Comparison of ENCODE assay signal across 9 cellular contexts in the genomic region with DNA sequence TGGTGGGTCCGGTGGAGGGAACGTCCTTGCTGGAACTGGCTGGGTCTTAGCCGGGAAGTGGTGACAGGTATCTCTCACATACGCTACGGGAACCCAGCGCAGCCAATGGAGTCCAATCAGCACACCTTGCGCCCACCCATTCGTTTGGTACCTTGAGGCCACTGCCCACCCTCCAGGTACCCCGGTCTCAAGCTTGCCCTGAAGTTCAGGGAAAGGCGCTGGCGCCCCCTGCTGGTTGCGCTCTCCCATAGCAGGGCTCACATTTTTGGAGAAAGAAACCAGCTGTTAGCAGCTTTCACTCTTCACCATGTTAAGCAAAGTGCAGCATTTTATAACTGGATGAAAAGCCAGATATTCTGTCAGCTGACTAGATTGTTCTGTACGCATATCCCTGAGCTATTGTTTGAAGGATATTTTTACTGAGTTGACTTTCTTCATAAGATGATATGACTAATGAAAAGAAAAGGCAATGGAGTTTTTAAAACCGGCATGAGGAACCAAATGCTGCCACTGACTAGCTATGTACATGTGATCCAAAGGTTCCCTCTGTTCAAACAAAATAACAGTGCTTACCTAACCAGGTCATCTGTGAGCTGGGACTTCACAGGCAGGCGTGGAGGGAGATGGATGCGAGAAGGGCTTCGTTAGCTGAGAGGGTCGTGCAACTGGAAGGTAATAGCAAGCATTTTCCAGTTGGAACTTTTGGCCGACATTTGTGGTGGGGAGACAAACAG. TPM values are rescaled to one million over a fixed set of nuclear protein-coding genes. Genes with fewer than 3 reads are reported as not detected.
A peak's percentile ranks its signal among the peaks of the same experiment; 100 is the strongest.
DNase-seq lines count a peak whose midpoint lies in the region; FAIRE-seq and TF ChIP-seq lines count a peak whose summit lies in the region.
"Had no signal": no experiment of that assay in that cellular context is flagged by ENCODE, and none has a peak within 500 bp of the region (broad histone marks: within the 10 kb centered on the region; RNA-seq: fewer than 3 reads in every experiment).

No MANE protein-coding gene starts in this region.

- H3K4me2 ChIP-seq in KMS-11 (no peak overlapping the region), neural progenitor cell (no peak overlapping the region)

- H3K36me3 ChIP-seq in KMS-11 (ENCODE audit: insufficient read depth) (no peaks in the 10 kb centered on the region), bronchial epithelial cell (ENCODE audit: control insufficient read depth, insufficient read depth, low read length) (no peaks in the 10 kb centered on the region), neural progenitor cell (no peaks in the 10 kb centered on the region)

- H3K27me3 ChIP-seq in KMS-11 (ENCODE audit: insufficient read depth, low read depth) (no peaks in the 10 kb centered on the region), bronchial epithelial cell (ENCODE audit: control insufficient read depth, insufficient read depth, low read length) (no peaks in the 10 kb centered on the region), neural progenitor cell (no peaks in the 10 kb centered on the region)

- H3K4me3 Mint-ChIP-seq in neural progenitor cell = no peak overlapping the region
- H3K4me3 Mint-ChIP-seq: activated naive CD4-positive, alpha-beta T cell treated with anti-CD3 and anti-CD28 coated beads, Interleukin-2, amount 50 U/mL, for 24 hours had no signal

- H3K9me3 Mint-ChIP-seq in neural progenitor cell = no peaks in the 10 kb centered on the region
- H3K9me3 Mint-ChIP-seq: activated naive CD4-positive, alpha-beta T cell treated with anti-CD3 and anti-CD28 coated beads, Interleukin-2, amount 50 U/mL, for 24 hours had no signal

- no peak overlapping the region for H3K27ac ChIP-seq in KMS-11
- no peak overlapping the region for H3K27ac ChIP-seq in neural progenitor cell

- no peaks in the 10 kb centered on the region for H3F3A ChIP-seq in neural progenitor cell (ENCODE audit: low read depth)

- peak; percentile 32 for FAIRE-seq in bronchial epithelial cell (lab: Jason Lieb, UNC)

- no peak overlapping the region for H2AFZ ChIP-seq in KMS-11 (ENCODE audit: low read depth)
- H2AFZ ChIP-seq in neural progenitor cell (replicated peaks) = no peak overlapping the region

- H3K9me3 ChIP-seq in neural progenitor cell (ENCODE audit: low read depth) = no peaks in the 10 kb centered on the region

- H4K20me1 ChIP-seq in KMS-11 (ENCODE audit: insufficient read depth) = no peaks in the 10 kb centered on the region
- H4K20me1 ChIP-seq in neural progenitor cell (ENCODE audit: low read depth) = no peaks in the 10 kb centered on the region

- H3K27me3 Mint-ChIP-seq in neural progenitor cell (ENCODE audit: insufficient read depth, low read depth) = peaks cover 9% of the 10 kb centered on the region

- H3K79me2 ChIP-seq in KMS-11 (ENCODE audit: insufficient read depth, low read depth) = no peaks in the 10 kb centered on the region
- no peaks in the 10 kb centered on the region for H3K79me2 ChIP-seq in neural progenitor cell (ENCODE audit: low read depth)

- peak; percentile 82 for DNase-seq in activated CD8-positive, alpha-beta memory T cell treated with anti-CD3 and anti-CD28 coated beads, Interleukin-2, amount 50 U/mL, for 48 hours
- no peak for DNase-seq in activated CD8-positive, alpha-beta memory T cell treated with anti-CD3 and anti-CD28 coated beads, Interleukin-2, amount 50 U/mL, for 4 hours
- DNase-seq in bronchial epithelial cell (ENCODE audit: low read depth) = no peak
- peak; percentile 80 for DNase-seq in neural progenitor cell (ENCODE audit: low spot score)
- no peak for DNase-seq in activated CD4-positive, CD25-positive, alpha-beta regulatory T cell treated with anti-CD3 and anti-CD28 coated beads, Interleukin-2, amount 50 U/mL, for 72 hours
- no peak for DNase-seq in NCI-H2196 treated with DMSO at 0.1 percent for 48 hours (lab: John Stamatoyannopoulos, UW; ENCODE audit: unreplicated experiment)
- DNase-seq in DMS79 (lab: John Stamatoyannopoulos, UW) = no peak

- no peaks in the 10 kb centered on the region for H3K4me1 Mint-ChIP-seq in neural progenitor cell
- H3K4me1 Mint-ChIP-seq: activated naive CD4-positive, alpha-beta T cell treated with anti-CD3 and anti-CD28 coated beads, Interleukin-2, amount 50 U/mL, for 24 hours had no signal

- no peaks in the 10 kb centered on the region for H3K36me3 Mint-ChIP-seq in neural progenitor cell
- H3K36me3 Mint-ChIP-seq: activated naive CD4-positive, alpha-beta T cell treated with anti-CD3 and anti-CD28 coated beads, Interleukin-2, amount 50 U/mL, for 24 hours had no signal

- TF ChIP-seq CTCF in KMS-11 (conservative IDR thresholded peaks at IDR 0.05; ENCODE audit: low read depth, low read length) = peak; percentile 56
- TF ChIP-seq CTCF in bronchial epithelial cell (IDR thresholded peaks at IDR 0.05; ENCODE audit: insufficient read depth, low read length, severe bottlenecking) = peak; percentile 81
- peak; percentile 94 for TF ChIP-seq CTCF in neural progenitor cell (IDR thresholded peaks at IDR 0.05)

- H3K4me3 ChIP-seq in KMS-11 (IDR thresholded peaks at IDR 0.05; ENCODE audit: insufficient read depth, low read depth, low read length) = no peak overlapping the region
- no peak overlapping the region for H3K4me3 ChIP-seq in bronchial epithelial cell (ENCODE audit: low read depth, low read length)
- no peak overlapping the region for H3K4me3 ChIP-seq in neural progenitor cell

- H3K27ac Mint-ChIP-seq in neural progenitor cell = no peak overlapping the region
- H3K27ac Mint-ChIP-seq: activated naive CD4-positive, alpha-beta T cell treated with anti-CD3 and anti-CD28 coated beads, Interleukin-2, amount 50 U/mL, for 24 hours had no signal

- no peaks in the 10 kb centered on the region for H3K4me1 ChIP-seq in KMS-11 (ENCODE audit: low read depth, poor library complexity, severe bottlenecking)
- H3K4me1 ChIP-seq in neural progenitor cell = no peaks in the 10 kb centered on the region

- H3K9ac ChIP-seq in KMS-11 (no peak overlapping the region), neural progenitor cell (no peak overlapping the region)

RNA-seq across cellular contexts. Expression of a gene that starts 43.7 kb away (rescaled TPM):
- total RNA-seq in bronchial epithelial cell (not detected in 2 replicates), neural progenitor cell (ENCODE audit: low replicate concordance) (not detected in 2 replicates)

Comparison
In these comparisons a context has a peak if more than half of its experiments do, and no peak if none do; other contexts are left out.
1. DNase-seq: peak in activated CD8-positive, alpha-beta memory T cell treated with anti-CD3 and anti-CD28 coated beads, Interleukin-2, amount 50 U/mL, for 48 hours (single experiment) and neural progenitor cell (single experiment); none in activated CD8-positive, alpha-beta memory T cell treated with anti-CD3 and anti-CD28 coated beads, Interleukin-2, amount 50 U/mL, for 4 hours (single experiment), bronchial epithelial cell (single experiment), activated CD4-positive, CD25-positive, alpha-beta regulatory T cell treated with anti-CD3 and anti-CD28 coated beads, Interleukin-2, amount 50 U/mL, for 72 hours (single experiment), NCI-H2196 treated with DMSO at 0.1 percent for 48 hours (single experiment) and DMS79 (single experiment).
2. Peak in every context shown above with its lines, with median percentiles within 50 percentile points of each other: CTCF ChIP-seq.